Comparison of ENCODE assay signal across 13 cellular contexts in the genomic region with DNA sequence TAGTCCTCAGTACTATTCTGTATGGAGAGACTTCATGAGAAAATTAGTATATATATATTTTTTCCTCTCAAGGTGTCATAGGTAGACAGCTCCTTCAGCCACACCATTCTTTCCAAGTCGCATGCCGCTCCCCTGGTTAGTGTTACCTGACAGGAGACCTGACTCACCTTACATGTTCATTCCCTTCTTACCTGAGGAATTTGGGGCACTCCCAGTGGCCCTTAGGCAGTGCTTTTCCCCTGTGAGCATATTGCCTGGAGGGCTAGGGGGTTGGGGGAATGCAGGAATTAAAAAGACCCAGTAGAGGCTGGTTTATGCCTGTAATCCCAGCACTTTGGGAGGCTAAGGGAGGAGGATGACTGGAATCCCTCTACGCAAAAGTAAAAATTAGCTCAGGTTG.
"Had no signal": no experiment of that assay in that cellular context is flagged by ENCODE, and none has a peak within 500 bp of the region (broad histone marks: within the 10 kb centered on the region; RNA-seq: fewer than 3 reads in every experiment).

No MANE protein-coding gene starts in this region.

- H3K36me3 ChIP-seq: colonic mucosa had no signal

- FAIRE-seq: endothelial cell of umbilical vein had no signal

- H3K36me3 Mint-ChIP-seq: natural killer cell had no signal

- H3K4me3 ChIP-seq: colonic mucosa, sigmoid colon, upper lobe of left lung had no signal

- H3K27ac ChIP-seq: colonic mucosa, sigmoid colon, upper lobe of left lung had no signal

- H3K27me3 Mint-ChIP-seq: activated CD4-positive, alpha-beta memory T cell treated with anti-CD3 and anti-CD28 coated beads, Interleukin-2, amount 10 ng/mL, durations not matched to agents 7 days and 5 days had no signal

- DNase-seq: activated CD4-positive, alpha-beta memory T cell treated with anti-CD3 and anti-CD28 coated beads, Interleukin-2, amount 10 ng/mL, durations not matched to agents 7 days and 5 days; activated CD4-positive, alpha-beta T cell treated with anti-CD3 and anti-CD28 coated beads for 1 hour; activated naive CD4-positive, alpha-beta T cell treated with Interleukin-2 at 50 U/mL for 16 hours; caudate nucleus; colonic mucosa; natural killer cell; occipital lobe; sigmoid colon; stimulated activated CD4-positive, alpha-beta T cell treated with anti-CD3 and anti-CD28 coated beads, Interleukin-2, amount 100 ng/mL, for 48 hours; stimulated activated naive CD4-positive, alpha-beta T cell treated with Interleukin-2 at 50 U/mL for 16 hours; T-helper 9 cell; upper lobe of left lung had no signal

- H3K27ac Mint-ChIP-seq: activated CD4-positive, alpha-beta memory T cell treated with anti-CD3 and anti-CD28 coated beads, Interleukin-2, amount 10 ng/mL, durations not matched to agents 7 days and 5 days; natural killer cell had no signal

- H3K27me3 ChIP-seq: colonic mucosa, sigmoid colon, upper lobe of left lung had no signal

- H3K4me3 Mint-ChIP-seq: activated CD4-positive, alpha-beta memory T cell treated with anti-CD3 and anti-CD28 coated beads, Interleukin-2, amount 10 ng/mL, durations not matched to agents 7 days and 5 days; natural killer cell had no signal

- H3K9me3 ChIP-seq: colonic mucosa, sigmoid colon, upper lobe of left lung had no signal

- ATAC-seq: natural killer cell had no signal

- H3K9me3 Mint-ChIP-seq: activated CD4-positive, alpha-beta memory T cell treated with anti-CD3 and anti-CD28 coated beads, Interleukin-2, amount 10 ng/mL, durations not matched to agents 7 days and 5 days; natural killer cell had no signal
